ENCODE assay signal across 17 cellular contexts in genomic region chr6:487956-488355, GRCh38.
A peak's percentile ranks its signal among the peaks of the same experiment; 100 is the strongest.
DNase-seq lines count a peak whose midpoint lies in the region; ATAC-seq and FAIRE-seq lines count a peak whose summit lies in the region.
"Had no signal": no experiment of that assay in that cellular context is flagged by ENCODE, and none has a peak within 500 bp of the region (broad histone marks: within the 10 kb centered on the region; RNA-seq: fewer than 3 reads in every experiment).

No MANE protein-coding gene starts in this region.

- no peak overlapping the region for H2BK120ac ChIP-seq in mesenchymal stem cell (ENCODE audit: low read depth, low read length)

- H3K18ac ChIP-seq in mesenchymal stem cell (ENCODE audit: low read depth in 1 of 2, low read length in 2 of 2) = no peak overlapping the region

- H2AFZ ChIP-seq in mesenchymal stem cell (ENCODE audit: low read depth, low read length) = no peak overlapping the region

- H3K4ac ChIP-seq in mesenchymal stem cell (ENCODE audit: low read depth in 1 of 2, low read length in 2 of 2) = no peak overlapping the region

- DNase-seq in Ammon's horn (ENCODE audit: low spot score) = peak; percentile 97
- peak in 55 of 56 donors; percentile 15 to 95 (median 84) for DNase-seq in amygdala (lab: John Stamatoyannopoulos, UW)
- DNase-seq in mesenchymal stem cell = no peak
- no peak for DNase-seq in NCI-H2196 (lab: John Stamatoyannopoulos, UW; ENCODE audit: unreplicated experiment)
- DNase-seq in urothelium cell line (ENCODE audit: low spot score) = no peak
- no peak for DNase-seq in NCI-H345 treated with DMSO at 0.1 percent for 48 hours (lab: John Stamatoyannopoulos, UW; ENCODE audit: unreplicated experiment)
- DNase-seq: DND-41; effector memory CD4-positive, alpha-beta T cell; gastrocnemius medialis; GOT3; Kasumi-1; NCI-H187 treated with DMSO at 0.1 percent for 48 hours; Right ventricle myocardium superior had no signal

- peaks cover 9% of the 10 kb centered on the region for H3K9me3 ChIP-seq in mesenchymal stem cell (ENCODE audit: control insufficient read depth, low read length)
- H3K9me3 ChIP-seq: breast epithelium, gastrocnemius medialis had no signal

- H3K79me1 ChIP-seq in mesenchymal stem cell (replicated peaks; ENCODE audit: low read length, poor library complexity, severe bottlenecking) = no peaks in the 10 kb centered on the region

- no peak overlapping the region for H3K4me2 ChIP-seq in mesenchymal stem cell (ENCODE audit: low read length, poor library complexity, severe bottlenecking)

- ATAC-seq in GM19463 (IDR thresholded peaks at IDR 0.05; ENCODE audit: unreplicated experiment) (peak; percentile 39), HG02870 (IDR thresholded peaks at IDR 0.05; ENCODE audit: unreplicated experiment) (no peak)
- ATAC-seq: gastrocnemius medialis had no signal

- H4K91ac ChIP-seq in mesenchymal stem cell (ENCODE audit: low read length) = peak overlapping the region; percentile 82

- H2AK5ac ChIP-seq in mesenchymal stem cell (ENCODE audit: low read length, severe bottlenecking) = no peak overlapping the region

- no peaks in the 10 kb centered on the region for H3K27me3 ChIP-seq in mesenchymal stem cell (ENCODE audit: control insufficient read depth in 1 of 2, insufficient read depth in 1 of 2, low read length in 2 of 2)
- H3K27me3 ChIP-seq: breast epithelium, gastrocnemius medialis had no signal

- no peak overlapping the region for H3K14ac ChIP-seq in mesenchymal stem cell (ENCODE audit: low read length in 2 of 2)

- no peak overlapping the region for H2BK5ac ChIP-seq in mesenchymal stem cell (ENCODE audit: low read depth, low read length, poor library complexity, severe bottlenecking)

- H3K4me1 ChIP-seq in mesenchymal stem cell (ENCODE audit: control insufficient read depth, insufficient read depth, low read depth, low read length) = no peaks in the 10 kb centered on the region
- H3K4me1 ChIP-seq: breast epithelium, gastrocnemius medialis had no signal

- FAIRE-seq in urothelium cell line (lab: Jason Lieb, UNC) = no peak

- H3K4me3 ChIP-seq in mesenchymal stem cell (ENCODE audit: insufficient read depth in 1 of 2, low read depth in 1 of 2, low read length in 2 of 2) = peak overlapping the region in 1 of 2 experiments; percentile 1
- H3K4me3 ChIP-seq: breast epithelium, gastrocnemius medialis had no signal

- H3K36me3 ChIP-seq in mesenchymal stem cell (ENCODE audit: control insufficient read depth in 1 of 2, insufficient read depth in 2 of 2, low read depth in 1 of 2, low read length in 2 of 2) = peaks cover 21 to 67% of the 10 kb centered on the region in 2 experiments
- H3K36me3 ChIP-seq: breast epithelium had no signal

- no peak overlapping the region for H3K23ac ChIP-seq in mesenchymal stem cell (ENCODE audit: low read length in 2 of 2)

- no peak overlapping the region for H4K8ac ChIP-seq in mesenchymal stem cell (ENCODE audit: low read length)

- WGBS in mesenchymal stem cell = over 99% methylated on average over 13 of the region's 13 CpGs

- no peak overlapping the region for H3K9ac ChIP-seq in mesenchymal stem cell (ENCODE audit: low read length)

- H2BK12ac ChIP-seq in mesenchymal stem cell (ENCODE audit: low read length in 2 of 2) = peak overlapping the region in 1 of 2 experiments; percentile 34

- no peak overlapping the region for H2BK15ac ChIP-seq in mesenchymal stem cell (ENCODE audit: low read depth, poor library complexity, severe bottlenecking)

- H3K27ac ChIP-seq in mesenchymal stem cell (ENCODE audit: low read length, poor library complexity, severe bottlenecking) = no peak overlapping the region
- H3K27ac ChIP-seq: breast epithelium, C4-2B, gastrocnemius medialis had no signal

Comparison
In these comparisons a context has a peak if more than half of its experiments do, and no peak if none do; other contexts are left out.
1. DNase-seq: peak in Ammon's horn (single experiment) and amygdala (55 of 56); none in mesenchymal stem cell (single experiment), NCI-H2196 (single experiment), urothelium cell line (single experiment) and NCI-H345 treated with DMSO at 0.1 percent for 48 hours (single experiment).